In genomic region chr21:41601573-41602371, GRCh38 we compare ENCODE assay signal across 11 cellular contexts.
DNase-seq lines count a peak whose midpoint lies in the region; ATAC-seq and TF ChIP-seq lines count a peak whose summit lies in the region.
"Had no signal": no experiment of that assay in that cellular context is flagged by ENCODE, and none has a peak within 500 bp of the region (broad histone marks: within the 10 kb centered on the region; RNA-seq: fewer than 3 reads in every experiment).

No MANE protein-coding gene starts in this region.

- no peak overlapping the region for H3K27ac Mint-ChIP-seq in stimulated activated effector memory CD8-positive, alpha-beta T cell treated with anti-CD3 and anti-CD28 coated beads, Interleukin-12 subunit alpha, Interleukin-12 subunit beta, amount 100 ng/mL, for 72 hours
- H3K27ac Mint-ChIP-seq: natural killer cell had no signal

- H3K4me3 Mint-ChIP-seq in stimulated activated effector memory CD8-positive, alpha-beta T cell treated with anti-CD3 and anti-CD28 coated beads, Interleukin-12 subunit alpha, Interleukin-12 subunit beta, amount 100 ng/mL, for 72 hours, result no peak overlapping the region
- H3K4me3 Mint-ChIP-seq: natural killer cell had no signal

- H3K27me3 ChIP-seq in sigmoid colon, result peaks cover 0 to 20% (median 5%) of the 10 kb centered on the region in 3 donors

- H3K4me1 Mint-ChIP-seq in stimulated activated effector memory CD8-positive, alpha-beta T cell treated with anti-CD3 and anti-CD28 coated beads, Interleukin-12 subunit alpha, Interleukin-12 subunit beta, amount 100 ng/mL, for 72 hours, result no peaks in the 10 kb centered on the region

- no peaks in the 10 kb centered on the region for H3K36me3 Mint-ChIP-seq in stimulated activated effector memory CD8-positive, alpha-beta T cell treated with anti-CD3 and anti-CD28 coated beads, Interleukin-12 subunit alpha, Interleukin-12 subunit beta, amount 100 ng/mL, for 72 hours
- H3K36me3 Mint-ChIP-seq: natural killer cell had no signal

- ATAC-seq in stimulated activated effector memory CD8-positive, alpha-beta T cell treated with anti-CD3 and anti-CD28 coated beads, Interleukin-12 subunit alpha, Interleukin-12 subunit beta, amount 100 ng/mL, for 72 hours, result no peak
- ATAC-seq: natural killer cell had no signal

- H3K4me3 ChIP-seq in SK-N-MC (no peak overlapping the region), fibroblast of the aortic adventitia (ENCODE audit: low read depth, low read length) (no peak overlapping the region), sigmoid colon (no peak overlapping the region)

- no peak for TF ChIP-seq EP300 in sigmoid colon (IDR thresholded peaks at IDR 0.05)

- H3K9ac ChIP-seq in SK-N-MC (ENCODE audit: insufficient read length), result no peak overlapping the region

- H3K36me3 ChIP-seq in SK-N-MC (ENCODE audit: insufficient read depth, low read length) (no peaks in the 10 kb centered on the region), sigmoid colon (no peaks in the 10 kb centered on the region)

- H3K4me1 ChIP-seq in sigmoid colon, result peaks cover 0 to 11% (median 9%) of the 10 kb centered on the region in 4 donors

- no peak for TF ChIP-seq CTCF in fibroblast of the aortic adventitia (IDR thresholded peaks at IDR 0.05; ENCODE audit: insufficient read depth, low read length)
- TF ChIP-seq CTCF in sigmoid colon (IDR thresholded peaks at IDR 0.05), result no peak

- 33 to 45% methylated on average over 11 of the region's 11 CpGs for WGBS in sigmoid colon, 2 donors

- intact Hi-C loops in sigmoid colon (cut with DNase I), result no loop called here

- no peaks in the 10 kb centered on the region for H3K9me3 ChIP-seq in SK-N-MC (ENCODE audit: low read depth, low read length)
- no peaks in the 10 kb centered on the region for H3K9me3 ChIP-seq in sigmoid colon

- peak; percentile 40 for DNase-seq in GM03348 (ENCODE audit: low spot score)
- no peak for DNase-seq in SK-N-MC (ENCODE audit: low read depth, low spot score)
- DNase-seq in fibroblast of the aortic adventitia (ENCODE audit: low read depth), result peak; percentile 30
- DNase-seq in sigmoid colon, result peak; percentile 40
- no peak for DNase-seq in NCI-H1105 (lab: John Stamatoyannopoulos, UW)
- no peak for DNase-seq in D341Med (ENCODE audit: low spot score)
- no peak for DNase-seq in stimulated activated effector memory CD8-positive, alpha-beta T cell treated with anti-CD3 and anti-CD28 coated beads, Interleukin-12 subunit alpha, Interleukin-12 subunit beta, amount 100 ng/mL, for 72 hours (ENCODE audit: low spot score in 2 of 2)
- DNase-seq: DND-41, natural killer cell, NCI-H2107, OCI-M1 had no signal

- no peaks in the 10 kb centered on the region for H3K9me3 Mint-ChIP-seq in stimulated activated effector memory CD8-positive, alpha-beta T cell treated with anti-CD3 and anti-CD28 coated beads, Interleukin-12 subunit alpha, Interleukin-12 subunit beta, amount 100 ng/mL, for 72 hours
- H3K9me3 Mint-ChIP-seq: natural killer cell had no signal

- no peak for TF ChIP-seq POLR2A in sigmoid colon (IDR thresholded peaks at IDR 0.05)

- H3K27ac ChIP-seq in SK-N-MC (peak overlapping the region; percentile 21; the same call in 1 of the 2 replicates), sigmoid colon (no peak overlapping the region)

Comparison
In these comparisons a context has a peak if more than half of its experiments do, and no peak if none do; other contexts are left out.
1. DNase-seq: peak in GM03348 (single experiment), fibroblast of the aortic adventitia (single experiment) and sigmoid colon (single experiment); none in SK-N-MC (single experiment), NCI-H1105 (single experiment), D341Med (single experiment) and stimulated activated effector memory CD8-positive, alpha-beta T cell treated with anti-CD3 and anti-CD28 coated beads, Interleukin-12 subunit alpha, Interleukin-12 subunit beta, amount 100 ng/mL, for 72 hours (0 of 2).